Comparison of ENCODE assay signal across 8 cellular contexts in the genomic region with DNA sequence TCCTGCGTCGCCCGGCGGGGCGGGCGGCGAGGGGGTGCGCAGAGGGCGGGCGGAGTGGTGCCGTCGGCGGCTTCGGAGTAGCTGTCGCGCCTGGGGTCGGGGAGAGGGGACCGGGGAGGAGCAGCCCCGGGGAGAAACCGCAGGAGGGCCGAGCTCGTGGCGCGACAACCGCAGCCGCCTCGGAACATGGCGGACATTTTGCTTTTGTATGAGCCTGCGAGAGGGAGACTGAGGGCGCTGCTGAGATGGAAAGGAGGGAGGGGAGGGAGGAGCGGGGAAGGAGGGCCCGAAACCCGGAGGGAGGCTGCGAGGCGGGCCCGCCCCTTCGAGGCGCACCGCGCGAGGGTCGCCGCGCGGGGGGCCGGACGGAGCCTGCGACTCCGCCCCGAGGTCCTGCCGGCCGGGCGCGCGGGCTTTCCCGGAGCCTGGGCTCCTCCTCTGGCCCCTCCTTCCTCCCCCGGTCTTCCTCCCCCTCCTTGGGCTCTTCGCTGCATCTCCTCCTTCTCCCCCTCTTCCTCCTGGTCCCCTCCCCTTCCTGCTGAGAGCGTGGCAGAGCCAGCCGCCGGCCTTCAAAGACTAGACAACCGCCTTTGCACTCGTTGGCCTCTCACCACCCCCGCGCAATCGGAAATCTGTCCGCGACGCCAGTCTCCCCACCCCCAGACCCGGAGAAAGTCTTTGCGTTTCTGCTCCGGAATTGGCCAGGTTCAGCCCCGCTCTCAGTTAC. TPM values are rescaled to one million over a fixed set of nuclear protein-coding genes. Genes with fewer than 3 reads are reported as not detected.
DNase-seq lines count a peak whose midpoint lies in the region; ATAC-seq and TF ChIP-seq lines count a peak whose summit lies in the region.

No MANE protein-coding gene starts in this region.

- DNase-seq in AG09319 (ENCODE audit: extremely low read depth, low read depth) (peak; percentile 71), NCI-H446 treated with DMSO at 0.1 percent for 48 hours (lab: John Stamatoyannopoulos, UW) (peak; percentile 80), cerebellum (ENCODE audit: low spot score) (peak; percentile 87), left colon (peak; percentile 81 to 92)
- DNase-seq in activated CD4-positive, alpha-beta T cell treated with anti-CD3 and anti-CD28 coated beads for 24 hours (ENCODE audit: low read depth in 2 of 2) = peak; percentile 64 to 68
- DNase-seq in stimulated activated CD4-positive, alpha-beta T cell treated with anti-CD3 and anti-CD28 coated beads, Interleukin-1b, Interleukin-23, amount 100 ng/mL, for 48 hours = peak; percentile 89

- ATAC-seq in GM19025 (IDR thresholded peaks at IDR 0.05; ENCODE audit: low read depth, unreplicated experiment) (peak; percentile 62), HG03280 (IDR thresholded peaks at IDR 0.05; ENCODE audit: unreplicated experiment) (peak; percentile 77), left colon (peak; percentile 79)

- TF ChIP-seq CTCF in AG09319 (IDR thresholded peaks at IDR 0.05; ENCODE audit: low read depth, low read length) = no peak; the same call in none of the 2 replicates

- intact Hi-C loops in left colon (cut with DNase I, micrococcal nuclease) = no loop called here

RNA-seq across cellular contexts. Expression of a gene that starts 1.1 kb away (rescaled TPM):
- total RNA-seq in cerebellum = 28.6 TPM
- total RNA-seq in left colon = 10 to 100 TPM; 14.9 to 19.8 TPM

Comparison
In these comparisons a context has a peak if more than half of its experiments do, and no peak if none do; other contexts are left out.
1. Peak in every context shown above with its lines: DNase-seq and ATAC-seq.